In genomic region chr18:51054764-51055163, GRCh38 we compare ENCODE assay signal across 13 cellular contexts.
"Had no signal": no experiment of that assay in that cellular context is flagged by ENCODE, and none has a peak within 500 bp of the region (broad histone marks: within the 10 kb centered on the region; RNA-seq: fewer than 3 reads in every experiment).

No MANE protein-coding gene starts in this region.

- H3K4me3 Mint-ChIP-seq: stimulated activated naive CD8-positive, alpha-beta T cell treated with anti-CD3 and anti-CD28 coated beads, Interleukin-15, amount 100 ng/mL, for 72 hours; T-helper 17 cell had no signal

- H3K27me3 ChIP-seq: esophagus squamous epithelium, gastrocnemius medialis, ovary had no signal

- ATAC-seq: activated naive CD4-positive, alpha-beta T cell treated with anti-CD3 and anti-CD28 coated beads, Interleukin-2, amount 50 U/mL, for 72 hours; gastrocnemius medialis; left ventricle myocardium superior; stimulated activated naive CD8-positive, alpha-beta T cell treated with anti-CD3 and anti-CD28 coated beads, Interleukin-15, amount 100 ng/mL, for 72 hours; T-helper 17 cell had no signal

- H3K9me3 ChIP-seq: esophagus squamous epithelium, gastrocnemius medialis, ovary, thoracic aorta had no signal

- H3K27me3 Mint-ChIP-seq: stimulated activated naive CD8-positive, alpha-beta T cell treated with anti-CD3 and anti-CD28 coated beads, Interleukin-15, amount 100 ng/mL, for 72 hours; T-helper 17 cell had no signal

- H3K9me3 Mint-ChIP-seq: activated naive CD4-positive, alpha-beta T cell treated with anti-CD3 and anti-CD28 coated beads, Interleukin-2, amount 50 U/mL, for 72 hours; stimulated activated naive CD8-positive, alpha-beta T cell treated with anti-CD3 and anti-CD28 coated beads, Interleukin-15, amount 100 ng/mL, for 72 hours had no signal

- H3K4me3 ChIP-seq: esophagus squamous epithelium, gastrocnemius medialis, ovary, thoracic aorta had no signal

- H3K27ac Mint-ChIP-seq: stimulated activated naive CD8-positive, alpha-beta T cell treated with anti-CD3 and anti-CD28 coated beads, Interleukin-15, amount 100 ng/mL, for 72 hours had no signal

- H3K36me3 ChIP-seq: ovary had no signal

- H3K27ac ChIP-seq: esophagus squamous epithelium, gastrocnemius medialis, ovary, thoracic aorta had no signal

- DNase-seq: activated CD4-positive, alpha-beta T cell treated with anti-CD3 and anti-CD28 coated beads, Interleukin-2, amount 50 U/mL, for 1 hour; activated CD4-positive, CD25-positive, alpha-beta regulatory T cell; activated effector memory CD4-positive, alpha-beta T cell treated with Interleukin-2 at 50 U/mL for 16 hours; activated T-cell treated with anti-CD3 and anti-CD28 coated beads, Interleukin-2, amount 50 U/mL, for 1 hour; esophagus squamous epithelium; gastrocnemius medialis; left ventricle myocardium superior; ovary; stimulated activated CD4-positive, alpha-beta T cell treated with anti-CD3 and anti-CD28 coated beads, Interleukin-4, amount 100 ng/mL, for 24 hours; stimulated activated naive CD8-positive, alpha-beta T cell treated with anti-CD3 and anti-CD28 coated beads, Interleukin-15, amount 100 ng/mL, for 72 hours; T-helper 17 cell had no signal
